8 cellular contexts compared by ENCODE assay signal in genomic region chr5:43482490-43483064, GRCh38. TPM values are rescaled to one million over a fixed set of nuclear protein-coding genes. Genes with fewer than 3 reads are reported as not detected.
A peak's percentile ranks its signal among the peaks of the same experiment; 100 is the strongest.
DNase-seq lines count a peak whose midpoint lies in the region; ATAC-seq and TF ChIP-seq lines count a peak whose summit lies in the region.

No MANE protein-coding gene starts in this region.

- H3K9ac ChIP-seq in endocrine pancreas (ENCODE audit: control insufficient read depth, insufficient read depth, low read length) = no peak overlapping the region

- no peaks in the 10 kb centered on the region for H3K9me3 ChIP-seq in endocrine pancreas (ENCODE audit: control insufficient read depth, low read length)

- no peak for TF ChIP-seq CTCF in osteocyte (IDR thresholded peaks at IDR 0.05)

- H3K4me3 Mint-ChIP-seq in osteocyte (ENCODE audit: unreplicated experiment) = peak overlapping the region; percentile 89

- peak; percentile 3 for DNase-seq in GM04504 (ENCODE audit: low read depth)
- DNase-seq in NCI-H69 (lab: John Stamatoyannopoulos, UW) = peak; percentile 51
- DNase-seq in osteocyte (ENCODE audit: extremely low spot score, unreplicated experiment) = no peak
- no peak for DNase-seq in NCI-H524 (lab: John Stamatoyannopoulos, UW)
- DNase-seq in activated CD8-positive, alpha-beta memory T cell treated with anti-CD3 and anti-CD28 coated beads, Interleukin-2, amount 50 U/mL, for 48 hours = no peak
- DNase-seq in NCI-H526 treated with DMSO at 0.1 percent for 48 hours (lab: John Stamatoyannopoulos, UW) = no peak

- no peaks in the 10 kb centered on the region for H3K27me3 ChIP-seq in endocrine pancreas (ENCODE audit: control insufficient read depth, insufficient read depth, low read length)

- H3K4me3 ChIP-seq in endocrine pancreas (ENCODE audit: control insufficient read depth, insufficient read depth, low read length) = peak overlapping the region; percentile 73

- peak overlapping the region; percentile 100 for H3K27ac Mint-ChIP-seq in osteocyte (ENCODE audit: unreplicated experiment)

- H3K4me1 ChIP-seq in endocrine pancreas (ENCODE audit: control insufficient read depth, insufficient read depth, low read length) = peaks cover 7% of the 10 kb centered on the region

- no peaks in the 10 kb centered on the region for H3K9me3 Mint-ChIP-seq in osteocyte (ENCODE audit: unreplicated experiment)

- no peak for ATAC-seq in HG02759 (IDR thresholded peaks at IDR 0.05; ENCODE audit: unreplicated experiment)

- peaks cover 8% of the 10 kb centered on the region for H3K36me3 Mint-ChIP-seq in osteocyte (ENCODE audit: unreplicated experiment)

- no peaks in the 10 kb centered on the region for H3K36me3 ChIP-seq in endocrine pancreas (ENCODE audit: control insufficient read depth, insufficient read depth, low read length)

- H3K27me3 Mint-ChIP-seq in osteocyte (ENCODE audit: unreplicated experiment) = no peaks in the 10 kb centered on the region

- peaks cover 21% of the 10 kb centered on the region for H3K4me1 Mint-ChIP-seq in osteocyte (ENCODE audit: unreplicated experiment)

RNA-seq across cellular contexts. Expression of gene TMEM267, which starts 1.1 kb away (rescaled TPM):
- total RNA-seq in osteocyte = 17.9 and 22.5 TPM in 2 replicates

RNA-seq across cellular contexts. Expression of gene C5orf34, which starts 32.4 kb away (rescaled TPM):
- 1.5 and 1.7 TPM in 2 replicates for total RNA-seq in osteocyte

Comparison
In these comparisons a context has a peak if more than half of its experiments do, and no peak if none do; other contexts are left out.
1. DNase-seq: peak in GM04504 (single experiment) and NCI-H69 (single experiment); none in osteocyte (single experiment), NCI-H524 (0 of 2), activated CD8-positive, alpha-beta memory T cell treated with anti-CD3 and anti-CD28 coated beads, Interleukin-2, amount 50 U/mL, for 48 hours (single experiment) and NCI-H526 treated with DMSO at 0.1 percent for 48 hours (single experiment).